In the genomic region with DNA sequence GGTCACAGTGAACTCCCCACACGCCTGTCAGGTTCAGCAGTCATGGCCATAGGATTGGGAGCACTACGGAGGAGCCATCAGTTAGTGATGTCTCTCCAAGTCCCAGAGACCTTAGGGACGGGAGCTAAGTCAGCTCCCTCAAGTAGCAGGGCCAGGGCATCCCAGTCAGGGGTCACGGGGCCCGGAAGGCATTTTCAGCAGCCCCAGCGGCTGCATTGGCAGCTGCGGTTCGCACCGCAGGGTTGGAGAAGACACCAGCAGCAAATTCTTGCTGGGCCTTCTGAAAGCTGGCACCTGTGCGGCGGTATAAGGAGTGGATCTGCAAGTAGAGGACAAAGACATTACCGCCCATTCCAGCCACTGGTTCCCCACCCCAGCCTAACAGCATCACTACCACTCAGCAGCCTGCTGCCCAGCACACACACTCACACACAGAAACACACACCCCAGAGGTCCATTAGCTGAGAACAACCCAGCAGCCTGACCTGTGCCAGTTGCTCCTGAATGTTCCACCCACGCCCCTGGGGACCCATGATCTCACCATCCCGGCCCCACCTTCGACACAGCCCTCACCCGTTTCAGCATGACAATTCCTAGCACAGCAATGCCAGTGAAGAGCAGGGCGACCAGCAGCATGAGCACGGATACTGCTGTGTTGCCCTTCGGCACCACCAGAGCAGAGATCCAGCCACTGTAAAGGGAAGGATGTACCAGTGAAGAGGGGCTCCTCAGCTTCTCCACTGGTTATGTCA, we compare ENCODE assay signal across 8 cellular contexts. TPM values are rescaled to one million over a fixed set of nuclear protein-coding genes. Genes with fewer than 3 reads are reported as not detected.
DNase-seq lines count a peak whose midpoint lies in the region; ATAC-seq and TF ChIP-seq lines count a peak whose summit lies in the region.

No MANE protein-coding gene starts in this region.

- peak overlapping the region; percentile 40 for H3K27ac ChIP-seq in PC-3 (ENCODE audit: low read length)
- no peak overlapping the region for H3K27ac ChIP-seq in endodermal cell (ENCODE audit: low read depth, low read length)

- H3K36me3 Mint-ChIP-seq in endodermal cell (ENCODE audit: low read depth): peaks cover 25% of the 10 kb centered on the region
- H3K36me3 Mint-ChIP-seq in natural killer cell treated with Interleukin-12 subunit alpha and Interleukin-12 subunit beta and Interleukin-15 and Interleukin-18, amount 100 ng/mL, for 72 hours: peaks cover 13% of the 10 kb centered on the region

- no peaks in the 10 kb centered on the region for H3K27me3 Mint-ChIP-seq in endodermal cell (ENCODE audit: insufficient read depth)
- H3K27me3 Mint-ChIP-seq in natural killer cell treated with Interleukin-12 subunit alpha and Interleukin-12 subunit beta and Interleukin-15 and Interleukin-18, amount 100 ng/mL, for 72 hours: no peaks in the 10 kb centered on the region

- CTCF ChIA-PET in PC-3 (lab: Charles Lee): interaction anchor here (1.0 kb wide), 1 partner anchor 67 kb away, joined by 5 read pairs; no protein-coding TSS in a partner anchor

- ATAC-seq in PC-3 (no peak; the same call in 1 of the 2 replicates), HG03342 (IDR thresholded peaks at IDR 0.05; ENCODE audit: unreplicated experiment) (no peak)
- no peak for ATAC-seq in natural killer cell treated with Interleukin-12 subunit alpha and Interleukin-12 subunit beta and Interleukin-15 and Interleukin-18, amount 100 ng/mL, for 72 hours

- H3K36me3 ChIP-seq in PC-3 (ENCODE audit: low read depth, low read length) (peaks cover 7% of the 10 kb centered on the region), endodermal cell (ENCODE audit: control insufficient read depth, insufficient read depth, low read length) (peaks cover 15% of the 10 kb centered on the region)

- H3K4me2 ChIP-seq in PC-3 (ENCODE audit: low read length): peak overlapping the region; percentile 100

- 92% methylated on average over 16 to 19 of the region's 19 CpGs for WGBS in endodermal cell (ENCODE audit: insufficient coverage in 1 of 2, insufficient read length in 1 of 2), 2 experiments

- H3K4me3 Mint-ChIP-seq in endodermal cell: peak overlapping the region; percentile 69
- peak overlapping the region; percentile 73 for H3K4me3 Mint-ChIP-seq in natural killer cell treated with Interleukin-12 subunit alpha and Interleukin-12 subunit beta and Interleukin-15 and Interleukin-18, amount 100 ng/mL, for 72 hours

- H2AFZ ChIP-seq in PC-3 (ENCODE audit: low read length): peak overlapping the region; percentile 78; the same call in 1 of the 2 replicates

- H3K9ac ChIP-seq in PC-3 (ENCODE audit: low read length): peak overlapping the region; percentile 61
- no peak overlapping the region for H3K9ac ChIP-seq in endodermal cell (ENCODE audit: extremely low read depth, low read length, poor library complexity, severe bottlenecking)

- DNase-seq in AG09309 (ENCODE audit: low read depth): no peak
- no peak for DNase-seq in PC-3
- DNase-seq in endodermal cell: peak; percentile 59
- no peak for DNase-seq in natural killer cell treated with Interleukin-12 subunit alpha and Interleukin-12 subunit beta and Interleukin-15 and Interleukin-18, amount 100 ng/mL, for 72 hours (ENCODE audit: low spot score)
- DNase-seq in globus pallidus (ENCODE audit: low spot score): no peak
- no peak for DNase-seq in posterior vena cava (ENCODE audit: low spot score)
- DNase-seq in NCI-H774 (lab: John Stamatoyannopoulos, UW): no peak

- H3K4me3 ChIP-seq in AG09309 (ENCODE audit: control insufficient read depth, low read depth, low read length) (peak overlapping the region; percentile 62), PC-3 (ENCODE audit: low read length) (peak overlapping the region; percentile 87), endodermal cell (ENCODE audit: low read length) (no peak overlapping the region)

- no peaks in the 10 kb centered on the region for H3F3A ChIP-seq in PC-3 (ENCODE audit: low read length, unreplicated experiment)

- no TSS peak for BruUV-seq in PC-3 (replicated peaks; lab: Mats Ljungman, UMichigan)

- no peaks in the 10 kb centered on the region for H3K9me2 ChIP-seq in PC-3 (replicated peaks; ENCODE audit: low read length)

- H3K4me1 Mint-ChIP-seq in endodermal cell: peaks cover 18% of the 10 kb centered on the region
- H3K4me1 Mint-ChIP-seq in natural killer cell treated with Interleukin-12 subunit alpha and Interleukin-12 subunit beta and Interleukin-15 and Interleukin-18, amount 100 ng/mL, for 72 hours (ENCODE audit: low read depth in 2 of 2): peaks cover 21 to 39% of the 10 kb centered on the region in 2 donors

- POLR2A ChIA-PET in PC-3 (lab: Charles Lee; ENCODE audit: unreplicated experiment): interaction anchor here (0.6 kb wide), 1 partner anchor 429 kb away, joined by 4 read pairs; no protein-coding TSS in a partner anchor

- H4K20me1 ChIP-seq in PC-3 (ENCODE audit: low read length): no peaks in the 10 kb centered on the region

- no peak for TF ChIP-seq CTCF in AG09309 (IDR thresholded peaks at IDR 0.05; ENCODE audit: control insufficient read depth, insufficient read depth, low read depth, low read length, missing control alignments)
- TF ChIP-seq CTCF in PC-3 (conservative IDR thresholded peaks at IDR 0.05; ENCODE audit: low read depth, low read length): no peak
- TF ChIP-seq CTCF in endodermal cell (conservative IDR thresholded peaks at IDR 0.05): no peak

- H3K27me3 ChIP-seq in PC-3 (ENCODE audit: low read length) (no peaks in the 10 kb centered on the region), endodermal cell (ENCODE audit: control insufficient read depth, insufficient read depth, low read length, poor library complexity, severe bottlenecking) (no peaks in the 10 kb centered on the region)

- intact Hi-C loops in PC-3 (cut with micrococcal nuclease) (no loop called here), posterior vena cava (cut with DNase I) (loop anchor here in 1 of 2 donors (2.0 kb wide), 1 partner anchor 19 kb away; no protein-coding TSS in a partner anchor)

- no peak overlapping the region for H3K27ac Mint-ChIP-seq in endodermal cell
- H3K27ac Mint-ChIP-seq in natural killer cell treated with Interleukin-12 subunit alpha and Interleukin-12 subunit beta and Interleukin-15 and Interleukin-18, amount 100 ng/mL, for 72 hours: peak overlapping the region; percentile 30 to 47

- H3K9me3 ChIP-seq in PC-3 (ENCODE audit: low read length) (no peaks in the 10 kb centered on the region), endodermal cell (ENCODE audit: control insufficient read depth, low read length) (no peaks in the 10 kb centered on the region)

- no peaks in the 10 kb centered on the region for H3K9me3 Mint-ChIP-seq in endodermal cell
- H3K9me3 Mint-ChIP-seq in natural killer cell treated with Interleukin-12 subunit alpha and Interleukin-12 subunit beta and Interleukin-15 and Interleukin-18, amount 100 ng/mL, for 72 hours: no peaks in the 10 kb centered on the region

- H3K4me1 ChIP-seq in PC-3 (ENCODE audit: insufficient read depth, low read length) (peaks cover 33% of the 10 kb centered on the region), endodermal cell (ENCODE audit: control insufficient read depth, insufficient read depth, low read length) (peaks cover 7% of the 10 kb centered on the region)

- H3K79me2 ChIP-seq in PC-3 (ENCODE audit: low read length): peaks cover 33% of the 10 kb centered on the region

RNA-seq across cellular contexts. Expression of gene ENTREP3, which starts 1.0 kb away (rescaled TPM):
- total RNA-seq in PC-3 (2014; rRNA removed) (30.9 and 54.7 TPM in 2 replicates), endodermal cell (10 to 100 TPM; 49.5 to 65.9 TPM), posterior vena cava (10 to 100 TPM; 21.3 to 25.3 TPM)
- 57.2 TPM for polyA plus RNA-seq in endodermal cell (2013, experiment 1 of 2)
- polyA plus RNA-seq in endodermal cell (2013, experiment 2 of 2): 49.2 TPM
- 10 to 100 TPM; 12.3 to 38.0 TPM for total RNA-seq in natural killer cell treated with Interleukin-12 subunit alpha and Interleukin-12 subunit beta and Interleukin-15 and Interleukin-18, amount 100 ng/mL, for 72 hours

RNA-seq across cellular contexts. Expression of gene SCAMP3, which starts 5.9 kb away (rescaled TPM):
- 218 and 219 TPM in 2 replicates for total RNA-seq in PC-3 (2014; rRNA removed)
- total RNA-seq in endodermal cell: 10 to 100 TPM; 56.1 TPM
- 66.4 TPM for polyA plus RNA-seq in endodermal cell (2013, experiment 1 of 2)
- polyA plus RNA-seq in endodermal cell (2013, experiment 2 of 2): 60.2 TPM
- 100 to 1,000 TPM; 134 to 169 TPM for total RNA-seq in natural killer cell treated with Interleukin-12 subunit alpha and Interleukin-12 subunit beta and Interleukin-15 and Interleukin-18, amount 100 ng/mL, for 72 hours
- total RNA-seq in posterior vena cava: 10 to 100 TPM; 34.7 to 37.3 TPM

RNA-seq across cellular contexts. Expression of gene CLK2, which starts 17.0 kb away (rescaled TPM):
- total RNA-seq in PC-3 (2014; rRNA removed) (44.5 and 49.9 TPM in 2 replicates), endodermal cell (10 to 100 TPM; 69.8 to 82.3 TPM), posterior vena cava (10 to 100 TPM; 31.2 to 32.3 TPM)
- polyA plus RNA-seq in endodermal cell (2013, experiment 1 of 2): 84.9 TPM
- polyA plus RNA-seq in endodermal cell (2013, experiment 2 of 2): 71.3 TPM
- 100 to 1,000 TPM in 1 of 2 donors, 10 to 100 TPM in 1; 77.1 to 117 TPM for total RNA-seq in natural killer cell treated with Interleukin-12 subunit alpha and Interleukin-12 subunit beta and Interleukin-15 and Interleukin-18, amount 100 ng/mL, for 72 hours

RNA-seq across cellular contexts. Expression of gene HCN3, which starts 21.0 kb away (rescaled TPM):
- total RNA-seq in PC-3 (2014; rRNA removed): 1.8 and 1.9 TPM in 2 replicates
- 1 to 10 TPM; 8.7 to 9.2 TPM for total RNA-seq in endodermal cell
- 15.1 TPM for polyA plus RNA-seq in endodermal cell (2013, experiment 1 of 2)
- polyA plus RNA-seq in endodermal cell (2013, experiment 2 of 2): 12.8 TPM
- 1 to 10 TPM; 2.0 to 4.7 TPM for total RNA-seq in natural killer cell treated with Interleukin-12 subunit alpha and Interleukin-12 subunit beta and Interleukin-15 and Interleukin-18, amount 100 ng/mL, for 72 hours
- 1 to 10 TPM; 1.4 to 1.5 TPM for total RNA-seq in posterior vena cava

RNA-seq across cellular contexts. Expression of gene PKLR, which starts 45.0 kb away (rescaled TPM):
- not detected in 2 replicates for total RNA-seq in PC-3 (2014; rRNA removed)
- total RNA-seq in endodermal cell: under 1 TPM in 1 of 2 donors, not detected in 1; 0.40 TPM
- polyA plus RNA-seq in endodermal cell (2013, experiment 1 of 2): 0.18 TPM
- polyA plus RNA-seq in endodermal cell (2013, experiment 2 of 2): 0.08 TPM
- total RNA-seq in natural killer cell treated with Interleukin-12 subunit alpha and Interleukin-12 subunit beta and Interleukin-15 and Interleukin-18, amount 100 ng/mL, for 72 hours: not detected
- not detected for total RNA-seq in posterior vena cava
